ENCODE assay signal across 20 cellular contexts in the genomic region with DNA sequence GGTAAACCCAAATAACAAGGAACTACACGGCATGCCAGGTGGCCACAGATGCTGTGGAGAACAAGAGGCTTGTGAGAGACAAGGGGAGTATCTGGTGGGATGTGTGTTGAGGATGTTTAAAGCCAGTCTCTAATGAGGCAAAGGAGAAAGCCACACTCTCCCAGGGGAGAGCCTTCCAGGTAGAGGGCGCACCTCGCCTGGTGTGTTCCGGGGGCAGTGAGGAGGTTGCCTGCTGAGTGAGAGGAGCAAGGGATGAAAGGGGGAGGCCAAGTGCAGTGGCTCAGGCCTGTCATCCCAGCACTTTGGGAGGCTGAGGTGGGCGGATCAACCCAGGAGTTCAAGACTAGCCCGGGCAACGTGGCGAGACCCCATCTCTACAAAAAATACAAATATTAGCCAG. TPM values are rescaled to one million over a fixed set of nuclear protein-coding genes. Genes with fewer than 3 reads are reported as not detected.
"Had no signal": no experiment of that assay in that cellular context is flagged by ENCODE, and none has a peak within 500 bp of the region (broad histone marks: within the 10 kb centered on the region; RNA-seq: fewer than 3 reads in every experiment).

No MANE protein-coding gene starts in this region.

- H3K27ac ChIP-seq: adrenal gland, coronary artery, gastroesophageal sphincter, lower lobe of right lung, psoas muscle, sigmoid colon, testis, VCaP had no signal

- DNase-seq: activated CD4-positive, alpha-beta T cell treated with anti-CD3 and anti-CD28 coated beads, Interleukin-2, amount 50 U/mL, for 1 hour; activated naive CD4-positive, alpha-beta T cell treated with anti-CD3 and anti-CD28 coated beads, Interleukin-2, amount 50 U/mL, for 16 hours; activated T-cell treated with anti-CD3 and anti-CD28 coated beads, Interleukin-2, amount 50 U/mL, for 1 hour; adrenal gland; effector CD4-positive, alpha-beta T cell; lower lobe of right lung; naive thymus-derived CD4-positive, alpha-beta T cell; psoas muscle; sigmoid colon; stimulated activated CD4-positive, alpha-beta T cell treated with anti-CD3 and anti-CD28 coated beads, Interleukin-12 subunit alpha, Interleukin-12 subunit beta, amount 100 ng/mL, for 4 hours; T-cell; testis had no signal

- H3K4me3 Mint-ChIP-seq: mesothelial cell of epicardium; naive thymus-derived CD4-positive, alpha-beta T cell; stimulated activated naive CD8-positive, alpha-beta T cell treated with anti-CD3 and anti-CD28 coated beads, Interleukin-15, Interleukin-2, amounts not matched to agents 100 ng/mL and 50 ng/mL, for 24 hours; T-cell had no signal

- H3K27me3 Mint-ChIP-seq: stimulated activated naive CD8-positive, alpha-beta T cell treated with anti-CD3 and anti-CD28 coated beads, Interleukin-15, Interleukin-2, amounts not matched to agents 100 ng/mL and 50 ng/mL, for 24 hours; T-cell had no signal

- H3K4me1 ChIP-seq: adrenal gland, gastroesophageal sphincter, lower lobe of right lung, psoas muscle, sigmoid colon, testis had no signal

- H3K4me1 Mint-ChIP-seq: mesothelial cell of epicardium had no signal

- H3K9me3 ChIP-seq: adrenal gland, gastroesophageal sphincter, lower lobe of right lung, psoas muscle, sigmoid colon, testis had no signal

- H3K27ac Mint-ChIP-seq: mesothelial cell of epicardium; stimulated activated naive CD8-positive, alpha-beta T cell treated with anti-CD3 and anti-CD28 coated beads, Interleukin-15, Interleukin-2, amounts not matched to agents 100 ng/mL and 50 ng/mL, for 24 hours had no signal

- H3K4me3 ChIP-seq: adrenal gland, coronary artery, gastroesophageal sphincter, lower lobe of right lung, psoas muscle, sigmoid colon, testis had no signal

- H3K9me3 Mint-ChIP-seq: mesothelial cell of epicardium; stimulated activated naive CD8-positive, alpha-beta T cell treated with anti-CD3 and anti-CD28 coated beads, Interleukin-15, Interleukin-2, amounts not matched to agents 100 ng/mL and 50 ng/mL, for 24 hours; T-cell had no signal

- H3K36me3 ChIP-seq: adrenal gland, gastroesophageal sphincter, lower lobe of right lung, sigmoid colon had no signal

- ATAC-seq: gastroesophageal sphincter; lower lobe of right lung; naive thymus-derived CD4-positive, alpha-beta T cell; psoas muscle; T-cell had no signal

- H3K27me3 ChIP-seq: adrenal gland, sigmoid colon, testis had no signal

- FAIRE-seq: keratinocyte had no signal

- H3K36me3 Mint-ChIP-seq: mesothelial cell of epicardium, T-cell had no signal

RNA-seq across cellular contexts. Expression of a gene that starts 16.2 kb away (rescaled TPM):
- total RNA-seq: adrenal gland, cardiac septum, lower lobe of right lung, mesothelial cell of epicardium, psoas muscle, sigmoid colon, urinary bladder had no signal
- polyA plus RNA-seq: keratinocyte; naive thymus-derived CD4-positive, alpha-beta T cell; psoas muscle; sigmoid colon had no signal
